15 cellular contexts compared by ENCODE assay signal in the genomic region with DNA sequence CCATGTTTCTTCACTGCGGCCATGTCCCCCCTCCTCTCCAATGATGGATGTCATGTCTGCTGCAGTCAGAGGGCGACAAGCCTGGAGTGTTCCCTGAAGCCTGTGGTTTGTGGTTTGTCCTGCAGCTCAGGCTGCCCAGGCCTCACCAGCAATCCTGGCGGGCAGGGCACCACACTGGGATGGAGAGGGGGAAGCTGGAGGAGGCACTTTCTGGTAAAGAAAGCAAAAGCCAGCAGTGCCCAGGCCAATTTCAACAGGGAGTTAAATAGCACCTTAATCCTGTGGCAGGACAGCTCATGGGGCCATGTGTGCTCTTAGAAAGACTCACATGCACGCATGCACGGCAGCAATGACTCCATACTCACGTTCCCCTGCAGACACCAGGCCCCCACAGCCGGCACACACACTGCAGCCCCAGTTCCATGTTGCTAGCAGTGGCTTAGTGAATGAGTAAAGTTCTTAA.
DNase-seq lines count a peak whose midpoint lies in the region; ATAC-seq, FAIRE-seq and TF ChIP-seq lines count a peak whose summit lies in the region.
"Had no signal": no experiment of that assay in that cellular context is flagged by ENCODE, and none has a peak within 500 bp of the region (broad histone marks: within the 10 kb centered on the region; RNA-seq: fewer than 3 reads in every experiment).

No MANE protein-coding gene starts in this region.

- H3K4me3 ChIP-seq in heart right ventricle (no peak overlapping the region), H1 (ENCODE audit: extremely low read depth in 1 of 4, insufficient read depth in 2 of 4, low read depth in 3 of 4, low read length in 4 of 4) (no peak overlapping the region), vagina (no peak overlapping the region)
- H3K4me3 ChIP-seq: SJSA1 had no signal

- H3K56ac ChIP-seq in H1 (replicated peaks; ENCODE audit: insufficient read length, low read depth, low read length), result no peak overlapping the region

- no peaks in the 10 kb centered on the region for H3K79me2 ChIP-seq in H1 (ENCODE audit: control insufficient read depth in 1 of 2, insufficient read depth in 2 of 2, low read length in 2 of 2)

- no peak overlapping the region for H3K4ac ChIP-seq in H1 (replicated peaks; ENCODE audit: insufficient read length, low read depth, low read length)

- no peak for DNase-seq in heart right ventricle
- DNase-seq in left cardiac atrium, result no peak
- DNase-seq in H1 (ENCODE audit: low read depth in 1 of 2, low spot score in 2 of 2), result no peak
- peak; percentile 52 for DNase-seq in posterior vena cava (ENCODE audit: low spot score)
- peak in 1 of 2 donors; percentile 62 for DNase-seq in vagina (ENCODE audit: extremely low spot score in 2 of 2)
- no peak for DNase-seq in NCI-H2171 treated with DMSO at 0.1 percent for 48 hours (lab: John Stamatoyannopoulos, UW)
- no peak for DNase-seq in NCI-H2029 treated with DMSO at 0.1 percent for 48 hours (lab: John Stamatoyannopoulos, UW)
- no peak for DNase-seq in DMS 273 treated with DMSO at 0.1 percent for 48 hours (lab: John Stamatoyannopoulos, UW)
- DNase-seq: activated effector memory CD4-positive, alpha-beta T cell treated with Interleukin-2 at 50 U/mL for 16 hours; effector CD8-positive, alpha-beta T cell; GDM1; midbrain; NK-92 treated with Interleukin-12 subunit alpha and Interleukin-12 subunit beta, amount 100 ng/mL, for 24 hours had no signal

- no peak for TF ChIP-seq CTCF in heart right ventricle (IDR thresholded peaks at IDR 0.05)
- TF ChIP-seq CTCF in H1 (IDR thresholded peaks at IDR 0.05; ENCODE audit: control extremely low read depth in 1 of 3, insufficient read depth in 1 of 3, low read depth in 1 of 3, low read length in 3 of 3), result no peak
- no peak for TF ChIP-seq CTCF in vagina (IDR thresholded peaks at IDR 0.05)

- no peaks in the 10 kb centered on the region; the same call in 1 of the 2 replicates for H3K79me1 ChIP-seq in H1 (ENCODE audit: low read depth, low read length)

- no peak for TF ChIP-seq EP300 in H1 (IDR thresholded peaks at IDR 0.05; ENCODE audit: borderline replicate concordance in 1 of 2, low read depth in 2 of 2, low read length in 2 of 2)

- peak overlapping the region; percentile 50; the same call in 1 of the 2 replicates for H2BK12ac ChIP-seq in H1 (ENCODE audit: low read depth, low read length)

- H3K4me2 ChIP-seq in H1 (ENCODE audit: insufficient read depth in 1 of 2, low read depth in 2 of 2, low read length in 2 of 2), result no peak overlapping the region

- no peak overlapping the region for H2BK15ac ChIP-seq in H1 (ENCODE audit: low read length)

- H3K14ac ChIP-seq in H1 (ENCODE audit: insufficient read length), result no peak overlapping the region

- CTCF ChIA-PET in H1 (lab: Charles Lee; ENCODE audit: partially characterized antibody), result interaction anchor here (1.6 to 1.7 kb wide), 2 partner anchors 32 to 78 kb away, joined by 5 read pairs; no protein-coding TSS in a partner anchor

- H3K9me3 ChIP-seq in heart right ventricle (no peaks in the 10 kb centered on the region), H1 (ENCODE audit: insufficient read depth in 2 of 2, low read depth in 1 of 2, low read length in 1 of 2) (no peaks in the 10 kb centered on the region), vagina (no peaks in the 10 kb centered on the region)
- H3K9me3 ChIP-seq: SJSA1 had no signal

- TF ChIP-seq RAD21 in H1 (IDR thresholded peaks at IDR 0.05 in 1 of 2, conservative IDR thresholded peaks at IDR 0.05 in 1 of 2; ENCODE audit: low read depth in 2 of 2, low read length in 2 of 2), result no peak

- no peak overlapping the region for H2BK5ac ChIP-seq in H1 (ENCODE audit: low read depth, low read length)

- POLR2A ChIA-PET in H1 (lab: Charles Lee; ENCODE audit: partially characterized antibody), result no interaction called here

- no peaks in the 10 kb centered on the region for H3K23me2 ChIP-seq in H1 (ENCODE audit: low read depth, low read length)

- TF ChIP-seq POLR2A in H1 (IDR thresholded peaks at IDR 0.05; ENCODE audit: control extremely low read depth in 1 of 2, low read depth in 2 of 2, low read length in 2 of 2) (no peak), vagina (IDR thresholded peaks at IDR 0.05) (no peak)

- H3K4me1 ChIP-seq in heart right ventricle (peaks cover 0 to 37% (median 15%) of the 10 kb centered on the region in 9 donors), H1 (replicated peaks in 1 of 4; ENCODE audit: control insufficient read depth in 3 of 4, insufficient read depth in 4 of 4, low read length in 3 of 4) (no peaks in the 10 kb centered on the region; a peak in 2 of 7 replicates), vagina (peaks cover 19% of the 10 kb centered on the region)

- H3K23ac ChIP-seq in H1 (ENCODE audit: insufficient read length), result no peak overlapping the region

- H4K8ac ChIP-seq in H1 (ENCODE audit: extremely low read depth, insufficient read depth, low read length), result no peak overlapping the region

- H4K5ac ChIP-seq in H1 (ENCODE audit: insufficient read length, low read depth, low read length), result no peak overlapping the region

- no peak overlapping the region for H2AFZ ChIP-seq in H1 (ENCODE audit: low read length)

- peaks cover 0 to 71% (median 5%) of the 10 kb centered on the region in 9 donors for H3K36me3 ChIP-seq in heart right ventricle
- H3K36me3 ChIP-seq in H1 (ENCODE audit: control insufficient read depth in 2 of 4, insufficient read depth in 4 of 4, low read length in 3 of 4), result no peaks in the 10 kb centered on the region
- H3K36me3 ChIP-seq in vagina, result peaks cover 0 to 54% of the 10 kb centered on the region in 2 donors

- no peak overlapping the region for H2AK5ac ChIP-seq in H1 (ENCODE audit: low read depth, low read length)

- no peak overlapping the region for H3K18ac ChIP-seq in H1 (ENCODE audit: extremely low read depth, low read length)

- H3K27me3 ChIP-seq in heart right ventricle (no peaks in the 10 kb centered on the region), H1 (replicated peaks in 1 of 4; ENCODE audit: control insufficient read depth in 3 of 4, extremely low read depth in 1 of 4, insufficient read depth in 3 of 4, low read length in 3 of 4) (no peaks in the 10 kb centered on the region), vagina (no peaks in the 10 kb centered on the region)
- H3K27me3 ChIP-seq: SJSA1 had no signal

- 90 to 96% methylated on average over 7 of the region's 7 CpGs for WGBS in heart right ventricle, 2 donors
- WGBS in H1 (ENCODE audit: extremely low coverage in 1 of 2, insufficient coverage in 1 of 2, insufficient read length in 1 of 2, insufficient replicate concordance in 2 of 2, low coverage in 1 of 2, low lambda C conversion rate in 2 of 2, missing lambda C conversion rate in 1 of 2), 2 experiments, result 97% methylated on average over 7 of the region's 7 CpGs; no CpG with 5 or more reads in 1 of the 2 experiments

- H2BK120ac ChIP-seq in H1 (replicated peaks; ENCODE audit: low read depth, low read length), result no peak overlapping the region

- H4K91ac ChIP-seq in H1 (replicated peaks; ENCODE audit: insufficient read length, low read length), result no peak overlapping the region

- peak in 1 of 8 donors; percentile 2 for ATAC-seq in heart right ventricle
- ATAC-seq in left cardiac atrium, result no peak

- intact Hi-C loops in heart right ventricle (cut with DNase I), result loop anchor here in 1 of 10 donors (5.0 kb wide), 1 partner anchor 40 kb away; no protein-coding TSS in a partner anchor
- intact Hi-C loops in left cardiac atrium (cut with DNase I), result no loop called here
- intact Hi-C loops in posterior vena cava (cut with DNase I), result no loop called here
- intact Hi-C loops in vagina (cut with DNase I), result no loop called here

- FAIRE-seq in H1 (lab: Jason Lieb, UNC), result no peak
- FAIRE-seq: GM19239 had no signal

- no peak overlapping the region for H3K9ac ChIP-seq in H1 (replicated peaks in 1 of 4; ENCODE audit: extremely low read depth in 1 of 4, low read depth in 3 of 4, low read length in 3 of 4)

- no peak overlapping the region for H2BK20ac ChIP-seq in H1 (ENCODE audit: low read length)

- H4K20me1 ChIP-seq in H1 (replicated peaks in 1 of 2; ENCODE audit: control insufficient read depth in 1 of 2, insufficient read depth in 2 of 2, low read length in 2 of 2), result no peaks in the 10 kb centered on the region

- peak overlapping the region; percentile 7 to 80 (median 44) for H3K27ac ChIP-seq in heart right ventricle
- no peak overlapping the region for H3K27ac ChIP-seq in H1 (ENCODE audit: low read depth, low read length)
- H3K27ac ChIP-seq in vagina, result peak overlapping the region; percentile 79
- H3K27ac ChIP-seq: SJSA1 had no signal

TF ChIP-seq in H1, 55 proteins besides CTCF, POLR2A, EP300 and RAD21 (continues in another document):
- TF ChIP-seq KDM5A (IDR thresholded peaks at IDR 0.05; ENCODE audit: low read length) (no peak), EGR1 (IDR thresholded peaks at IDR 0.05; ENCODE audit: borderline replicate concordance, low read depth, low read length) (no peak), SIX5 (IDR thresholded peaks at IDR 0.05; ENCODE audit: low read depth, low read length) (no peak), CHD2 (IDR thresholded peaks at IDR 0.05; ENCODE audit: low read length) (no peak), YY1 (IDR thresholded peaks at IDR 0.05; ENCODE audit: low read depth, low read length) (no peak), RNF2 (IDR thresholded peaks at IDR 0.05; ENCODE audit: borderline replicate concordance, low read depth, low read length, missing control alignments, poor library complexity, severe bottlenecking) (no peak), EZH2 (IDR thresholded peaks at IDR 0.05; ENCODE audit: low read depth, low read length, severe bottlenecking) (no peak), SAP30 (IDR thresholded peaks at IDR 0.05; ENCODE audit: insufficient read depth, insufficient replicate concordance, low read length) (no peak), GTF2F1 (IDR thresholded peaks at IDR 0.05; ENCODE audit: borderline replicate concordance, low read depth, low read length) (no peak), SRF (IDR thresholded peaks at IDR 0.05; ENCODE audit: low read depth, low read length) (no peak)
- TF ChIP-seq, protein P1, sequence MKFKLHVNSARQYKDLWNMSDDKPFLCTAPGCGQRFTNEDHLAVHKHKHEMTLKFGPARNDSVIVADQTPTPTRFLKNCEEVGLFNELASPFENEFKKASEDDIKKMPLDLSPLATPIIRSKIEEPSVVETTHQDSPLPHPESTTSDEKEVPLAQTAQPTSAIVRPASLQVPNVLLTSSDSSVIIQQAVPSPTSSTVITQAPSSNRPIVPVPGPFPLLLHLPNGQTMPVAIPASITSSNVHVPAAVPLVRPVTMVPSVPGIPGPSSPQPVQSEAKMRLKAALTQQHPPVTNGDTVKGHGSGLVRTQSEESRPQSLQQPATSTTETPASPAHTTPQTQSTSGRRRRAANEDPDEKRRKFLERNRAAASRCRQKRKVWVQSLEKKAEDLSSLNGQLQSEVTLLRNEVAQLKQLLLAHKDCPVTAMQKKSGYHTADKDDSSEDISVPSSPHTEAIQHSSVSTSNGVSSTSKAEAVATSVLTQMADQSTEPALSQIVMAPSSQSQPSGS (IDR thresholded peaks at IDR 0.05; ENCODE audit: low read length), result no peak
- TF ChIP-seq, protein P2, sequence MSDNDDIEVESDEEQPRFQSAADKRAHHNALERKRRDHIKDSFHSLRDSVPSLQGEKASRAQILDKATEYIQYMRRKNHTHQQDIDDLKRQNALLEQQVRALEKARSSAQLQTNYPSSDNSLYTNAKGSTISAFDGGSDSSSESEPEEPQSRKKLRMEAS (IDR thresholded peaks at IDR 0.05), result no peak
